Comparison of ENCODE assay signal across 9 cellular contexts in genomic region chr7:143345428-143345900, GRCh38. TPM values are rescaled to one million over a fixed set of nuclear protein-coding genes. Genes with fewer than 3 reads are reported as not detected.
DNase-seq lines count a peak whose midpoint lies in the region; ATAC-seq, FAIRE-seq and TF ChIP-seq lines count a peak whose summit lies in the region.
"Had no signal": no experiment of that assay in that cellular context is flagged by ENCODE, and none has a peak within 500 bp of the region (broad histone marks: within the 10 kb centered on the region; RNA-seq: fewer than 3 reads in every experiment).

No MANE protein-coding gene starts in this region.

- H3K4me1 ChIP-seq in NT2/D1 (ENCODE audit: insufficient read depth, insufficient read length) (no peaks in the 10 kb centered on the region), right cardiac atrium (ENCODE audit: control insufficient read depth, insufficient read depth, low read length) (no peaks in the 10 kb centered on the region), spleen (peaks cover 0 to 12% (median 10%) of the 10 kb centered on the region in 6 donors)

- no peak for FAIRE-seq in D721Med (lab: Jason Lieb, UNC)

- WGBS in right cardiac atrium, result 5% methylated on average over 35 of the region's 35 CpGs
- 8 to 18% (median 14%) methylated on average over 24 to 35 of the region's 35 CpGs for WGBS in spleen, 5 donors

- no peak overlapping the region for H3K9ac ChIP-seq in NT2/D1 (ENCODE audit: insufficient read length, low read depth)

- peak; percentile 76 to 84 for ATAC-seq in right cardiac atrium

- H3K4me3 ChIP-seq in H7 (ENCODE audit: insufficient read depth, low read depth, low read length) (peak overlapping the region; percentile 28), NT2/D1 (ENCODE audit: insufficient read length, low read depth) (no peak overlapping the region), right cardiac atrium (ENCODE audit: low read length) (peak overlapping the region; percentile 6), spleen (peak overlapping the region in 3 of 8 donors; percentile 1 to 57 (median 29))

- H3K36me3 ChIP-seq in H7 (replicated peaks; ENCODE audit: control insufficient read depth, insufficient read depth, low read length) (no peaks in the 10 kb centered on the region), NT2/D1 (ENCODE audit: insufficient read depth, insufficient read length, low read length) (no peaks in the 10 kb centered on the region), spleen (no peaks in the 10 kb centered on the region)

- no peak for DNase-seq in D721Med (ENCODE audit: insufficient read length, low spot score)
- DNase-seq in H7, result peak; percentile 91
- peak; percentile 71 for DNase-seq in NT2/D1 (ENCODE audit: low read depth, low spot score)
- DNase-seq in activated naive CD4-positive, alpha-beta T cell treated with Interleukin-2 at 50 U/mL for 16 hours, result peak; percentile 71
- DNase-seq in right cardiac atrium, result peak in 2 of 3 donors; percentile 73 to 78
- DNase-seq in spleen, result peak; percentile 90
- no peak for DNase-seq in NCI-H2081 treated with DMSO at 0.1 percent for 48 hours (lab: John Stamatoyannopoulos, UW)
- no peak for DNase-seq in OCI-M2 (lab: John Stamatoyannopoulos, UW; ENCODE audit: unreplicated experiment)

- TF ChIP-seq CTCF in D721Med (IDR thresholded peaks at IDR 0.05; ENCODE audit: insufficient read depth, missing control alignments) (peak; percentile 35), spleen (IDR thresholded peaks at IDR 0.05 in 8 of 11, conservative IDR thresholded peaks at IDR 0.05 in 3 of 11) (peak in 10 of 11 experiments; percentile 26 to 71 (median 53))

- no peaks in the 10 kb centered on the region for H3K9me3 ChIP-seq in NT2/D1 (ENCODE audit: insufficient read depth, low read length)
- H3K9me3 ChIP-seq in right cardiac atrium (ENCODE audit: control insufficient read depth, low read length), result no peaks in the 10 kb centered on the region
- H3K9me3 ChIP-seq in spleen, result no peaks in the 10 kb centered on the region

- no peak for TF ChIP-seq POLR2A in spleen (IDR thresholded peaks at IDR 0.05)

- H3K27me3 ChIP-seq in H7 (ENCODE audit: control insufficient read depth, insufficient read depth, low read length) (peaks cover 11% of the 10 kb centered on the region; the same call in 1 of the 2 replicates), NT2/D1 (ENCODE audit: insufficient read depth, insufficient read length) (peaks cover 8% of the 10 kb centered on the region), right cardiac atrium (ENCODE audit: control insufficient read depth, insufficient read depth) (no peaks in the 10 kb centered on the region), spleen (replicated peaks in 1 of 7) (peaks cover 0 to 33% (median 8%) of the 10 kb centered on the region in 7 donors)

- no peak overlapping the region for H3K27ac ChIP-seq in right cardiac atrium (ENCODE audit: low read length)
- H3K27ac ChIP-seq in spleen, result no peak overlapping the region

- intact Hi-C loops in right cardiac atrium (cut with DNase I), result no loop called here
- intact Hi-C loops in spleen (cut with DNase I; ENCODE audit: low total_unique reads), result no loop called here

RNA-seq across cellular contexts. Expression of gene FAM131B, which starts 17.0 kb away (rescaled TPM):
- total RNA-seq in H7 (2014; rRNA removed; shearing (Covaris generic)), result 11.9 and 16.9 TPM in 2 replicates
- total RNA-seq in right cardiac atrium (under 1 TPM; 0.21 to 0.51 (median 0.39) TPM), spleen (1 to 10 TPM in 1 of 7 donors, under 1 TPM in 6; 0.20 to 1.4 (median 0.74) TPM)
- polyA plus RNA-seq in right cardiac atrium (0.27 TPM), spleen (under 1 TPM; 0.04 to 0.10 (median 0.09) TPM)

RNA-seq across cellular contexts. Expression of gene CLCN1, which starts 29.6 kb away (rescaled TPM):
- 0.11 and 0.21 TPM in 2 replicates for total RNA-seq in H7 (2014; rRNA removed; shearing (Covaris generic))
- total RNA-seq in right cardiac atrium (not detected), spleen (under 1 TPM in 4 of 7 donors, not detected in 3; 0.07 to 0.54 (median 0.26) TPM)
- polyA plus RNA-seq in right cardiac atrium (not detected), spleen (under 1 TPM; 0.06 to 0.08 (median 0.07) TPM)
- total RNA-seq: temporal lobe had no signal

RNA-seq across cellular contexts. Expression of gene ZYX, which starts 35.7 kb away (rescaled TPM):
- 84.6 and 97.1 TPM in 2 replicates for total RNA-seq in H7 (2014; rRNA removed; shearing (Covaris generic))
- total RNA-seq in right cardiac atrium, result 100 to 1,000 TPM in 1 of 4 donors, 10 to 100 TPM in 3; 80.1 to 127 (median 92.6) TPM
- polyA plus RNA-seq in right cardiac atrium, result 74.7 TPM
- total RNA-seq in spleen, result 100 to 1,000 TPM; 104 to 439 (median 211) TPM
- polyA plus RNA-seq in spleen, result 10 to 100 TPM; 50.3 to 95.6 (median 53.6) TPM

RNA-seq across cellular contexts. Expression of gene CASP2, which starts 57.3 kb away (rescaled TPM):
- total RNA-seq in H7 (2014; rRNA removed; shearing (Covaris generic)), result 12.2 and 13.1 TPM in 2 replicates
- total RNA-seq in right cardiac atrium (10 to 100 TPM in 3 of 4 donors, 1 to 10 TPM in 1; 9.2 to 10.6 (median 10.2) TPM), spleen (10 to 100 TPM; 32.7 to 51.0 (median 43.8) TPM)
- polyA plus RNA-seq in right cardiac atrium (4.5 TPM), spleen (10 to 100 TPM in 2 of 3 donors, 1 to 10 TPM in 1; 9.9 to 14.5 (median 12.2) TPM)

Comparison
In these comparisons a context has a peak if more than half of its experiments do, and no peak if none do; other contexts are left out.
1. DNase-seq: peak in H7 (single experiment), NT2/D1 (single experiment), activated naive CD4-positive, alpha-beta T cell treated with Interleukin-2 at 50 U/mL for 16 hours (single experiment), right cardiac atrium (2 of 3) and spleen (single experiment); none in D721Med (single experiment), NCI-H2081 treated with DMSO at 0.1 percent for 48 hours (single experiment) and OCI-M2 (single experiment).